ENCODE assay signal across 9 cellular contexts in the genomic region with DNA sequence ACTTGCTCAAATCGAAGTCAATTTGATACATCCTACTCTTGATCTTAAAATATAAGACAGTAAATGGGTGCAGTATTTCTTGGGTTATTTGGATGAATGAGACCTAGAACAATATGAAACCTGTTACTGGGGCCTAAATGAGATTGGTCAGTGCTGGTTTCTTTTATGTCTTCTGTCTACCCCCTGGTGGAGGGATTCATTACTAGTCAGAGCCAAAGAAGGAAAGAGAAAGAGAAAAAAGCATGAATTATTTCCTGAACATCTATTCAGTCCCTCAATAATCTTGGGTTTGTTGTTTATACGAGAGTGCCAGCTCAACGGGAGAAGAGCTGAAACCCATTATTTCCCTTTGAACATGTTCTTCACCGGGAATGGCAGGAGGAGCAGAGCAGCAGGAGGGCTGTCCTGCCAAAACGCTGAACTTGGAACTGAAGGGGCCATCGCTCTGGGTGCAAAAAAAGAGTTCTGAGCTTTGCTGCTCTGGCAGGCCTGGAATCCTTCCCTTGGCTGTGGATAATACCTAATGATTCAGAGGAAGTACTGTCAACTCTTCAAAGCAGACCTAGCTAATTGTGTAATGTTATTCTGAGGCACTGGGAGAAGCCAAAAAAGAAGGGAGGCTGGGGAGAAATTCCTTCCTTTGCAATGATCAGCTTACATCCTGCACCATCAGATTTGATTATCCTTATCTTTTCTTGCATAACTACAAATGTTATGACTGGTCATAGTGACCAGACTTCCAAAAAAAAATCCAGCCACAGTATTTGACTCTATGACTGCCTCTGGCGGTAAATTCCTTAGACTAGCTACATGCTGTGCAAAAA.
DNase-seq lines count a peak whose midpoint lies in the region; ATAC-seq and TF ChIP-seq lines count a peak whose summit lies in the region.
"Had no signal": no experiment of that assay in that cellular context is flagged by ENCODE, and none has a peak within 500 bp of the region (broad histone marks: within the 10 kb centered on the region; RNA-seq: fewer than 3 reads in every experiment).

No MANE protein-coding gene starts in this region.

- intact Hi-C loops in heart right ventricle (cut with DNase I) = loop anchor here in 5 of 10 donors (1.0 to 5.0 kb wide), 4 partner anchors 80 to 270 kb away; a partner anchor contains a TSS
- intact Hi-C loops in spleen (cut with DNase I; ENCODE audit: low total_unique reads) = loop anchor here (5.0 kb wide), 1 partner anchor 270 kb away; no protein-coding TSS in a partner anchor

- H3K9me3 Mint-ChIP-seq in T-cell = peaks cover 0 to 7% (median 5%) of the 10 kb centered on the region in 3 donors

- TF ChIP-seq POLR2A in spleen (IDR thresholded peaks at IDR 0.05) = no peak

- H3K9me3 ChIP-seq in T-helper 17 cell (ENCODE audit: control insufficient read depth, low read length, poor library complexity, severe bottlenecking) = no peaks in the 10 kb centered on the region
- H3K9me3 ChIP-seq in heart right ventricle = peaks cover 0 to 6% (median 0%) of the 10 kb centered on the region in 11 donors
- peaks cover 0 to 6% (median 4%) of the 10 kb centered on the region in 8 donors for H3K9me3 ChIP-seq in spleen
- H3K9me3 ChIP-seq: neutrophil had no signal

- ATAC-seq in GM19468 (IDR thresholded peaks at IDR 0.05; ENCODE audit: extremely low read depth, unreplicated experiment) (peak; percentile 52), T-helper 17 cell (no peak), heart right ventricle (peak; percentile 60 to 90 (median 74)), T-cell (replicated peaks in 1 of 4) (no peak)

- H3K36me3 Mint-ChIP-seq in T-helper 17 cell (ENCODE audit: low read depth) = no peaks in the 10 kb centered on the region
- H3K36me3 Mint-ChIP-seq in T-cell = peaks cover 33% of the 10 kb centered on the region

- POLR2A ChIA-PET in T-cell (lab: Charles Lee) = no interaction called here

- DNase-seq in DMS 273 (lab: John Stamatoyannopoulos, UW; ENCODE audit: unreplicated experiment) (peak; percentile 64), HT-29 (ENCODE audit: low spot score) (peak; percentile 57), T-helper 17 cell (no peak), heart right ventricle (peak in 1 of 2 donors; percentile 18), spleen (no peak), T-cell (no peak)
- no peak for DNase-seq in activated naive CD4-positive, alpha-beta T cell treated with Interleukin-2 at 50 U/mL for 16 hours

- H3K4me3 Mint-ChIP-seq in T-helper 17 cell = no peak overlapping the region
- no peak overlapping the region for H3K4me3 Mint-ChIP-seq in T-cell

- peaks cover 0 to 24% (median 9%) of the 10 kb centered on the region in 9 donors for H3K4me1 ChIP-seq in heart right ventricle
- peaks cover 0 to 8% (median 3%) of the 10 kb centered on the region in 6 donors for H3K4me1 ChIP-seq in spleen

- H3K4me3 ChIP-seq in heart right ventricle = peak overlapping the region in 1 of 10 donors; percentile 13
- no peak overlapping the region for H3K4me3 ChIP-seq in spleen

- H3K27ac Mint-ChIP-seq in T-helper 17 cell (peak overlapping the region; percentile 29), T-cell (no peak overlapping the region)

- no peaks in the 10 kb centered on the region for H3K27me3 ChIP-seq in heart right ventricle
- H3K27me3 ChIP-seq in spleen (replicated peaks in 1 of 7) = no peaks in the 10 kb centered on the region
- H3K27me3 ChIP-seq: neutrophil had no signal

- TF ChIP-seq CTCF in heart right ventricle (IDR thresholded peaks at IDR 0.05) (peak; percentile 11 to 65 (median 47)), spleen (IDR thresholded peaks at IDR 0.05 in 8 of 11, conservative IDR thresholded peaks at IDR 0.05 in 3 of 11) (peak; percentile 8 to 70 (median 48))

- H3K27me3 Mint-ChIP-seq in T-helper 17 cell (no peaks in the 10 kb centered on the region), T-cell (no peaks in the 10 kb centered on the region)

- H3K27ac ChIP-seq in heart right ventricle (peak overlapping the region in 5 of 10 donors; percentile 20 to 77 (median 31)), spleen (peak overlapping the region in 2 of 8 donors; percentile 2 to 34)
- H3K27ac ChIP-seq: neutrophil had no signal

- H3K4me1 Mint-ChIP-seq in T-helper 17 cell (no peaks in the 10 kb centered on the region), T-cell (no peaks in the 10 kb centered on the region)

- CTCF ChIA-PET in T-cell (lab: Charles Lee) = no interaction called here

- H3K36me3 ChIP-seq in heart right ventricle (no peaks in the 10 kb centered on the region), spleen (no peaks in the 10 kb centered on the region)
- H3K36me3 ChIP-seq: neutrophil had no signal

- 31 to 45% methylated on average over 7 of the region's 7 CpGs for WGBS in heart right ventricle, 2 donors
- WGBS in spleen, 5 donors = 38 to 64% (median 42%) methylated on average over 7 of the region's 7 CpGs

Comparison
In these comparisons a context has a peak if more than half of its experiments do, and no peak if none do; other contexts are left out.
1. DNase-seq: peak in DMS 273 (single experiment) and HT-29 (single experiment); none in T-helper 17 cell (0 of 3), spleen (single experiment), T-cell (0 of 34) and activated naive CD4-positive, alpha-beta T cell treated with Interleukin-2 at 50 U/mL for 16 hours (single experiment).
2. ATAC-seq: peak in GM19468 (single experiment) and heart right ventricle (8 of 8); none in T-helper 17 cell (single experiment) and T-cell (0 of 4).